1 cellular context compared by ENCODE assay signal in the genomic region with DNA sequence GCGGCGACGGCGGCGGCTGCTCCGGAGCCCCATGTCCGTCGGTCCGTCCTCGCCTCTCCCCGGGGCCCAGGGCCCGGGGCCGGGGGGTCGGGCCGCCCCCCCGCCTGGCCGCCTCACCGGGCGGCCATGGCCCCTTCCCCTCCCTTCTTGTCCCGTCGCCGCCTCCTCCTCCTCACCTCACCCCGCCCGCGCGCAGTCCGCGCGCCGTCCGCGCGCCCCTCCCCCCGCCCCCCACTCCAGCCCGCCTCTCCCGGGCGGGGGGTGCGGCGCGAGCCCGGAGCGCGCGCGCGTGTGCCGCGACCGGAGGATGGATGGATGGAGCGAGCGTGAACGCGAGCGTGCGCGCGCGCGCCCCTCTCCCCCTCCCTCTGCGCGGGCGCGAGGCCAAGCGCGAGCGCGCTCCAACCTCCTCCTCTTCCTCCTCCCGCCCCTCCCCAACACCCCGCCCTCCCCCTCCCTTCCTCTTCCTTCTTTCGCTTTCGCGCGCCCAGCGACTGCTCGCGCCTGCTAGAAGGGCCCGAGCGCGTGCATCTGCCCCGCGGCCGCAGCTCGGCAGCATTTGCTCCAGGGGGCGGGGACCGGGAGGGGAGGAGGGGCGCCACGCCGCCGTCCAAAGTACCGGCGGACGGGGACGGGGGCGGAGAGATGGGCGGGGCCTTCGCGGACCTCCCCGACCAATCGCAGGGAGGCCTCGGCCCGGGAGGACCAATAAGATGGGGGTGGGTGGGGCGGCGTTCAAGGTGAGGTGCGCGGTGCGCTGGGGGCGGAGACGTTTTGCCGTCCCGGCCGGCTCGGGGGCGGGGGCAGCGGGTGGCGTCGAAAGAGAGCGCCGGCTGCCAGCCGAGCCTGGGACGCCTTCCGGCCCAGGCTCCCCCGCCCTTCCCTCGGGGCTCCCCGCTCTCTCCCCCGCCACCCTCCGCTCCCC.
A peak's percentile ranks its signal among the peaks of the same experiment; 100 is the strongest.
TF ChIP-seq lines count a peak whose summit lies in the region.

A gene with protein sequence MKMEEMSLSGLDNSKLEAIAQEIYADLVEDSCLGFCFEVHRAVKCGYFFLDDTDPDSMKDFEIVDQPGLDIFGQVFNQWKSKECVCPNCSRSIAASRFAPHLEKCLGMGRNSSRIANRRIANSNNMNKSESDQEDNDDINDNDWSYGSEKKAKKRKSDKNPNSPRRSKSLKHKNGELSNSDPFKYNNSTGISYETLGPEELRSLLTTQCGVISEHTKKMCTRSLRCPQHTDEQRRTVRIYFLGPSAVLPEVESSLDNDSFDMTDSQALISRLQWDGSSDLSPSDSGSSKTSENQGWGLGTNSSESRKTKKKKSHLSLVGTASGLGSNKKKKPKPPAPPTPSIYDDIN (minus strand): TSS at position 332 of the 925 bp plus-strand sequence. CDS start 1,814 bp downstream, outside the sequence.

TF ChIP-seq in HCT116, 20 proteins besides CTCF, POLR2A, EP300 and RAD21 (continued from another document):
- 0 out of 2 replicates have a peak, but pooled peaks have one; percentile 53 for TF ChIP-seq SIN3A (IDR thresholded peaks at IDR 0.05; ENCODE audit: low read depth)
- peak; percentile 93 for TF ChIP-seq SP1 (IDR thresholded peaks at IDR 0.05; ENCODE audit: low read depth)
- TF ChIP-seq ZBTB33 (IDR thresholded peaks at IDR 0.05; ENCODE audit: extremely low read depth, insufficient replicate concordance, low read length): no peak
TF ChIP-seq in HCT116: peak in this region for 4.
